7 cellular contexts compared by ENCODE assay signal in the genomic region with DNA sequence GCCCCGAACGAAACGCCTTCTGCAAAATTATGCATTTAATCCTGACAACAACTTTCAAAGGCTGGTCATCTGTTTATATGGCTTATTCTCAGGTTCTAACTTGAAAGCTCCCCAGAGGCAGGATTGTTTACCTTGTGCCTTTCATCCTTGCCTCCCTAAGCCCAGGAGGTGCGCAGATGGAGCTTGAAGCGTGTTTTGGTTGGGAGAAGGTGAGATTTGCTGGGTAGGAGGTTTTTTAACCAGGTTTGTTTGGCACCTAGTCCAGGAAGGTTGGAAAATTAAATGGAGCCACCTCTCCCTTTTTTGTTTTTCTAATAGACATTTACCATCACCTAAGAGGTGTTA. TPM values are rescaled to one million over a fixed set of nuclear protein-coding genes. Genes with fewer than 3 reads are reported as not detected.
A peak's percentile ranks its signal among the peaks of the same experiment; 100 is the strongest.
DNase-seq lines count a peak whose midpoint lies in the region; ATAC-seq and TF ChIP-seq lines count a peak whose summit lies in the region.

No MANE protein-coding gene starts in this region.

- H3K36me3 ChIP-seq in SK-N-SH (replicated peaks in 1 of 2; ENCODE audit: control insufficient read depth in 1 of 2, insufficient read depth in 2 of 2, low read length in 1 of 2), result peaks cover 15 to 16% of the 10 kb centered on the region in 2 experiments

- H3K4me1 ChIP-seq in SK-N-SH (ENCODE audit: control insufficient read depth in 1 of 2, insufficient read depth in 2 of 2, low read depth in 1 of 2, low read length in 1 of 2) (peaks cover 11 to 18% of the 10 kb centered on the region in 2 experiments; a peak in 1 of 4 replicates), foreskin keratinocyte (peaks cover 10% of the 10 kb centered on the region)

- 1% methylated on average over 5 of the region's 5 CpGs for WGBS in SK-N-SH (ENCODE audit: low lambda C conversion rate)

- H3F3A ChIP-seq in SK-N-SH (replicated peaks; ENCODE audit: insufficient read depth), result peaks cover 3% of the 10 kb centered on the region

- CTCF ChIA-PET in SK-N-SH (lab: Yijun Ruan, JAX), result interaction anchor here (1.2 to 4.8 kb wide), 3 partner anchors 52 to 349 kb away, joined by 3 to 29 read pairs (median 8); no protein-coding TSS in a partner anchor

- peak overlapping the region; percentile 96 for H3K4me2 ChIP-seq in SK-N-SH

- H3K27me3 ChIP-seq in SK-N-SH (ENCODE audit: insufficient read depth), result no peaks in the 10 kb centered on the region
- no peaks in the 10 kb centered on the region for H3K27me3 ChIP-seq in foreskin keratinocyte

- H3K9me2 ChIP-seq in SK-N-SH, result no peaks in the 10 kb centered on the region

- H3K4me3 ChIP-seq in HFF-Myc (replicated peaks; ENCODE audit: low read depth, low read length) (peak overlapping the region; percentile 94), SK-N-SH (ENCODE audit: low read depth in 2 of 2, low read length in 1 of 2) (peak overlapping the region; percentile 96 to 99), skin epidermis (peak overlapping the region; percentile 54 to 81 (median 75))

- POLR2A ChIA-PET in SK-N-SH (lab: Yijun Ruan, JAX), result interaction anchor here (1.0 kb wide), 1 partner anchor 69 kb away, joined by 3 read pairs; no protein-coding TSS in a partner anchor

- TF ChIP-seq RAD21 in SK-N-SH (IDR thresholded peaks at IDR 0.05; ENCODE audit: low read length), result no peak

- TF ChIP-seq EP300 in SK-N-SH (IDR thresholded peaks at IDR 0.05; ENCODE audit: borderline replicate concordance in 1 of 2, low read depth in 1 of 2, low read length in 1 of 2), result no peak

- TF ChIP-seq CTCF in HFF-Myc (IDR thresholded peaks at IDR 0.05; ENCODE audit: low read depth, low read length, missing control alignments) (no peak), SK-N-SH (IDR thresholded peaks at IDR 0.05) (no peak), foreskin keratinocyte (conservative IDR thresholded peaks at IDR 0.05) (no peak)

- no peaks in the 10 kb centered on the region for H3K9me3 ChIP-seq in SK-N-SH

- H2AFZ ChIP-seq in SK-N-SH (ENCODE audit: low read depth), result peak overlapping the region; percentile 80

- H3K79me2 ChIP-seq in SK-N-SH (ENCODE audit: insufficient read depth), result peaks cover 31% of the 10 kb centered on the region

- ATAC-seq in foreskin keratinocyte (no peak), GM21786 (IDR thresholded peaks at IDR 0.05; ENCODE audit: unreplicated experiment) (no peak)

- H4K20me1 ChIP-seq in SK-N-SH (ENCODE audit: insufficient read depth), result no peaks in the 10 kb centered on the region

- H3K9ac ChIP-seq in SK-N-SH, result peak overlapping the region; percentile 79

- DNase-seq in HFF-Myc (ENCODE audit: extremely low read depth, low read depth), result no peak
- no peak for DNase-seq in SK-N-SH
- DNase-seq in foreskin keratinocyte, result no peak
- no peak for DNase-seq in stimulated activated CD4-positive, alpha-beta T cell treated with anti-CD3 and anti-CD28 coated beads, Interleukin-12 subunit alpha, Interleukin-12 subunit beta, amount 100 ng/mL, for 4 hours
- DNase-seq in activated CD4-positive, alpha-beta T cell treated with anti-CD3 and anti-CD28 coated beads, Interleukin-2, amount 50 U/mL, for 4 hours, result no peak

- peak overlapping the region in 1 of 2 experiments; percentile 84; a peak in 2 of 4 replicates for H3K27ac ChIP-seq in SK-N-SH (ENCODE audit: low read depth in 2 of 2, low read length in 1 of 2)
- peak overlapping the region; percentile 8 for H3K27ac ChIP-seq in foreskin keratinocyte
- H3K27ac ChIP-seq in skin epidermis, result peak overlapping the region; percentile 27 to 90 (median 84)

TF ChIP-seq in SK-N-SH, 30 proteins besides CTCF, POLR2A, EP300 and RAD21:
- no peak for TF ChIP-seq POLR2AphosphoS5 (IDR thresholded peaks at IDR 0.05; ENCODE audit: low read depth, low read length)
- TF ChIP-seq, protein P1, sequence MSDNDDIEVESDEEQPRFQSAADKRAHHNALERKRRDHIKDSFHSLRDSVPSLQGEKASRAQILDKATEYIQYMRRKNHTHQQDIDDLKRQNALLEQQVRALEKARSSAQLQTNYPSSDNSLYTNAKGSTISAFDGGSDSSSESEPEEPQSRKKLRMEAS (IDR thresholded peaks at IDR 0.05; ENCODE audit: low read depth), result no peak
- no peak for TF ChIP-seq SMC3 (IDR thresholded peaks at IDR 0.05; ENCODE audit: low read depth, low read length)
- TF ChIP-seq TCF12 (IDR thresholded peaks at IDR 0.05), result no peak
- TF ChIP-seq YY1 (IDR thresholded peaks at IDR 0.05; ENCODE audit: low read depth), result no peak

RNA-seq across cellular contexts. Expression of gene TSEN2, which starts 0.7 kb away (rescaled TPM):
- polyA plus RNA-seq in SK-N-SH (2012; rRNA removed) (13.0 and 18.6 TPM in 2 replicates), foreskin keratinocyte (13.3 and 15.6 TPM in 2 replicates)
- 13.2 and 13.4 TPM in 2 replicates for polyA plus RNA-seq in SK-N-SH (2012; cell fraction: cytosol; rRNA removed)
- polyA plus RNA-seq in SK-N-SH (2012; cell fraction: nucleus; rRNA removed), result 27.3 and 45.4 TPM in 2 replicates
- total RNA-seq in foreskin keratinocyte, result 17.8 and 20.1 TPM in 2 replicates
